Comparison of ENCODE assay signal across 15 cellular contexts in the genomic region with DNA sequence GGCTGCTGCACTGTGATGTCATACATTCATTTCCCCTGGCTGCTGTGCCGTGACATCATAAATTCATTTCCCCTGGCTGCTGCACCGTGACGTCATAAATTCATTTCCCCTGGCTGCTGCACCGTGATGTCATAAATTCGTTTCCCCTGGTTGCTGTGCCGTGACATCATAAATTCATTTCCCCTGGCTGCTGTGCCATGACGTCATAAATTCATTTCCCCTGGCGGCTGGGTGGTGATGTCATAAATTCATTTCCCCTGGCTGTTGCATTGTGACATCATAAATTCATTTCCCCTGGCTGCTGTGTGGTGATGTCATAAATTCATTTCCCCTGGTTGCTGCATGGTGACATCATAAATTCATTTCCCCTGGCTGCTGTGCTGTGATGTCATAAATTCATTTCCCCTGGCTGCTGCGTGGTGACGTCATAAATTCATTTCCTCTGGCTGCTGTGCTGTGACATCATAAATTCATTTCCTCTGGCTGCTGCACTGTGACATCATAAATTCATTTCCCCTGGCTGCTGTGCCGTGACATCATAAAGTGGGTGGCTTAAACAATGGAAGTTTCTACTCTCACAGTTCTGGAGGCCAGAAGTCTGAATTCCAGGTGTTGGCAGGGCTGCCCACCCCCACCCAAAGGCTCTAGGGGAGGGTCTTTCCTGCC.
DNase-seq lines count a peak whose midpoint lies in the region; ATAC-seq, FAIRE-seq and TF ChIP-seq lines count a peak whose summit lies in the region.
"Had no signal": no experiment of that assay in that cellular context is flagged by ENCODE, and none has a peak within 500 bp of the region (broad histone marks: within the 10 kb centered on the region; RNA-seq: fewer than 3 reads in every experiment).

No MANE protein-coding gene starts in this region.

- no peak overlapping the region for H3K27ac ChIP-seq in H1 (ENCODE audit: low read depth, low read length)

- H3K9ac ChIP-seq in H1 (replicated peaks in 1 of 4; ENCODE audit: extremely low read depth in 1 of 4, low read depth in 3 of 4, low read length in 3 of 4) = no peak overlapping the region

- no peaks in the 10 kb centered on the region for H3K36me3 Mint-ChIP-seq in activated naive CD8-positive, alpha-beta T cell treated with anti-CD3 and anti-CD28 coated beads, Interleukin-2, amount 10 ng/mL, durations not matched to agents 7 days and 5 days
- no peaks in the 10 kb centered on the region for H3K36me3 Mint-ChIP-seq in activated naive CD8-positive, alpha-beta T cell treated with anti-CD3 and anti-CD28 coated beads, Interleukin-2, amount 50 U/mL, for 24 hours (ENCODE audit: low read depth)
- no peaks in the 10 kb centered on the region for H3K36me3 Mint-ChIP-seq in stimulated activated effector memory CD8-positive, alpha-beta T cell treated with anti-CD3 and anti-CD28 coated beads, Interleukin-12 subunit alpha, Interleukin-12 subunit beta, amount 100 ng/mL, for 72 hours

- peaks cover 3% of the 10 kb centered on the region; the same call in 1 of the 2 replicates for H3K23me2 ChIP-seq in H1 (ENCODE audit: low read depth, low read length)

- no peak for TF ChIP-seq EP300 in H1 (IDR thresholded peaks at IDR 0.05; ENCODE audit: borderline replicate concordance in 1 of 2, low read depth in 2 of 2, low read length in 2 of 2)

- TF ChIP-seq POLR2A in NB4 (IDR thresholded peaks at IDR 0.05; ENCODE audit: extremely low read depth, insufficient read length) (no peak), H1 (IDR thresholded peaks at IDR 0.05; ENCODE audit: control extremely low read depth in 1 of 2, low read depth in 2 of 2, low read length in 2 of 2) (no peak)

- H3K27me3 ChIP-seq in H1 (replicated peaks in 1 of 4; ENCODE audit: control insufficient read depth in 3 of 4, extremely low read depth in 1 of 4, insufficient read depth in 3 of 4, low read length in 3 of 4) = no peaks in the 10 kb centered on the region

- no peak overlapping the region for H3K23ac ChIP-seq in H1 (ENCODE audit: insufficient read length)

- CTCF ChIA-PET in H1 (lab: Charles Lee; ENCODE audit: partially characterized antibody) = no interaction called here

- H3K56ac ChIP-seq in H1 (replicated peaks; ENCODE audit: insufficient read length, low read depth, low read length) = no peak overlapping the region

- peaks cover 0 to 6% (median 0%) of the 10 kb centered on the region in 4 experiments; a peak in 1 of 7 replicates for H3K4me1 ChIP-seq in H1 (replicated peaks in 1 of 4; ENCODE audit: control insufficient read depth in 3 of 4, insufficient read depth in 4 of 4, low read length in 3 of 4)

- WGBS in H1 (ENCODE audit: extremely low coverage in 1 of 2, insufficient coverage in 1 of 2, insufficient read length in 1 of 2, insufficient replicate concordance in 2 of 2, low coverage in 1 of 2, low lambda C conversion rate in 2 of 2, missing lambda C conversion rate in 1 of 2), 2 experiments = 88% methylated on average over 11 of the region's 11 CpGs; no CpG with 5 or more reads in 1 of the 2 experiments

- TF ChIP-seq RAD21 in H1 (IDR thresholded peaks at IDR 0.05 in 1 of 2, conservative IDR thresholded peaks at IDR 0.05 in 1 of 2; ENCODE audit: low read depth in 2 of 2, low read length in 2 of 2) = no peak

- no peak overlapping the region for H2BK120ac ChIP-seq in H1 (replicated peaks; ENCODE audit: low read depth, low read length)

- no peak overlapping the region for H3K4me2 ChIP-seq in H1 (ENCODE audit: insufficient read depth in 1 of 2, low read depth in 2 of 2, low read length in 2 of 2)

- FAIRE-seq in H1 (lab: Jason Lieb, UNC) = peak; percentile 50

- no peak for DNase-seq in activated naive CD8-positive, alpha-beta T cell treated with anti-CD3 and anti-CD28 coated beads, Interleukin-2, amount 10 ng/mL, durations not matched to agents 7 days and 5 days
- DNase-seq in activated naive CD8-positive, alpha-beta T cell treated with anti-CD3 and anti-CD28 coated beads, Interleukin-2, amount 50 U/mL, for 24 hours = no peak
- DNase-seq in NB4 (ENCODE audit: low read depth) (peak; percentile 11), H1 (ENCODE audit: low read depth in 1 of 2, low spot score in 2 of 2) (no peak), GDM1 (lab: John Stamatoyannopoulos, UW) (no peak), MV-4-11 (lab: John Stamatoyannopoulos, UW) (no peak), NCI-H526 (lab: John Stamatoyannopoulos, UW) (no peak)
- no peak for DNase-seq in stimulated activated effector memory CD8-positive, alpha-beta T cell treated with anti-CD3 and anti-CD28 coated beads, Interleukin-12 subunit alpha, Interleukin-12 subunit beta, amount 100 ng/mL, for 72 hours (ENCODE audit: low spot score in 2 of 2)
- DNase-seq: COR-L47, DND-41, NCI-H1436 treated with DMSO at 0.1 percent for 48 hours, NCI-H2081, NCI-H226, PC-3, T-helper 9 cell had no signal

- TF ChIP-seq CTCF in NB4 (IDR thresholded peaks at IDR 0.05; ENCODE audit: low read depth, low read length) (no peak), H1 (IDR thresholded peaks at IDR 0.05; ENCODE audit: control extremely low read depth in 1 of 3, insufficient read depth in 1 of 3, low read depth in 1 of 3, low read length in 3 of 3) (no peak)

- peaks cover 0 to 2% of the 10 kb centered on the region in 2 experiments; a peak in 1 of 4 replicates for H3K79me2 ChIP-seq in H1 (ENCODE audit: control insufficient read depth in 1 of 2, insufficient read depth in 2 of 2, low read length in 2 of 2)

- H3K18ac ChIP-seq in H1 (ENCODE audit: extremely low read depth, low read length) = no peak overlapping the region

- no peak overlapping the region for H4K5ac ChIP-seq in H1 (ENCODE audit: insufficient read length, low read depth, low read length)

- no peak overlapping the region for H3K14ac ChIP-seq in H1 (ENCODE audit: insufficient read length)

- H4K20me1 ChIP-seq in H1 (replicated peaks in 1 of 2; ENCODE audit: control insufficient read depth in 1 of 2, insufficient read depth in 2 of 2, low read length in 2 of 2) = peaks cover 4% of the 10 kb centered on the region in 2 experiments

- no peak overlapping the region for H4K91ac ChIP-seq in H1 (replicated peaks; ENCODE audit: insufficient read length, low read length)

- no peaks in the 10 kb centered on the region; a peak in 2 of 8 replicates for H3K36me3 ChIP-seq in H1 (ENCODE audit: control insufficient read depth in 2 of 4, insufficient read depth in 4 of 4, low read length in 3 of 4)

- H3K4ac ChIP-seq in H1 (replicated peaks; ENCODE audit: insufficient read length, low read depth, low read length) = no peak overlapping the region

- no peaks in the 10 kb centered on the region for H3K4me1 Mint-ChIP-seq in activated naive CD8-positive, alpha-beta T cell treated with anti-CD3 and anti-CD28 coated beads, Interleukin-2, amount 10 ng/mL, durations not matched to agents 7 days and 5 days
- no peaks in the 10 kb centered on the region for H3K4me1 Mint-ChIP-seq in activated naive CD8-positive, alpha-beta T cell treated with anti-CD3 and anti-CD28 coated beads, Interleukin-2, amount 50 U/mL, for 24 hours
- no peaks in the 10 kb centered on the region for H3K4me1 Mint-ChIP-seq in stimulated activated effector memory CD8-positive, alpha-beta T cell treated with anti-CD3 and anti-CD28 coated beads, Interleukin-12 subunit alpha, Interleukin-12 subunit beta, amount 100 ng/mL, for 72 hours

- H2BK5ac ChIP-seq in H1 (ENCODE audit: low read depth, low read length) = no peak overlapping the region

- POLR2A ChIA-PET in activated naive CD8-positive, alpha-beta T cell treated with anti-CD3 and anti-CD28 coated beads, Interleukin-2, amount 10 ng/mL, durations not matched to agents 7 days and 5 days (lab: Charles Lee) = no interaction called here
- POLR2A ChIA-PET in H1 (lab: Charles Lee; ENCODE audit: partially characterized antibody) = no interaction called here

- no peak for ATAC-seq in activated naive CD8-positive, alpha-beta T cell treated with anti-CD3 and anti-CD28 coated beads, Interleukin-2, amount 10 ng/mL, durations not matched to agents 7 days and 5 days (ENCODE audit: low read depth)
- ATAC-seq in activated naive CD8-positive, alpha-beta T cell treated with anti-CD3 and anti-CD28 coated beads, Interleukin-2, amount 50 U/mL, for 24 hours = no peak
- ATAC-seq in stimulated activated effector memory CD8-positive, alpha-beta T cell treated with anti-CD3 and anti-CD28 coated beads, Interleukin-12 subunit alpha, Interleukin-12 subunit beta, amount 100 ng/mL, for 72 hours = no peak
- ATAC-seq: PC-3 had no signal

- no peak overlapping the region for H2BK12ac ChIP-seq in H1 (ENCODE audit: low read depth, low read length)

- no peak overlapping the region for H2BK15ac ChIP-seq in H1 (ENCODE audit: low read length)

- no peaks in the 10 kb centered on the region; a peak in 1 of 4 replicates for H3K9me3 ChIP-seq in H1 (ENCODE audit: insufficient read depth in 2 of 2, low read depth in 1 of 2, low read length in 1 of 2)

- H4K8ac ChIP-seq in H1 (ENCODE audit: extremely low read depth, insufficient read depth, low read length) = no peak overlapping the region

- H2BK20ac ChIP-seq in H1 (ENCODE audit: low read length) = no peak overlapping the region

- peak overlapping the region; percentile 4 for H3K27ac Mint-ChIP-seq in activated naive CD8-positive, alpha-beta T cell treated with anti-CD3 and anti-CD28 coated beads, Interleukin-2, amount 10 ng/mL, durations not matched to agents 7 days and 5 days
- no peak overlapping the region for H3K27ac Mint-ChIP-seq in activated naive CD8-positive, alpha-beta T cell treated with anti-CD3 and anti-CD28 coated beads, Interleukin-2, amount 50 U/mL, for 24 hours
- H3K27ac Mint-ChIP-seq in stimulated activated effector memory CD8-positive, alpha-beta T cell treated with anti-CD3 and anti-CD28 coated beads, Interleukin-12 subunit alpha, Interleukin-12 subunit beta, amount 100 ng/mL, for 72 hours = no peak overlapping the region

- H3K79me1 ChIP-seq in H1 (ENCODE audit: low read depth, low read length) = 0 out of 2 replicates have a peak, but pooled peaks cover 2% of the 10 kb centered on the region

- no peak overlapping the region for H2AFZ ChIP-seq in H1 (ENCODE audit: low read length)

- no peak overlapping the region for H3K4me3 Mint-ChIP-seq in activated naive CD8-positive, alpha-beta T cell treated with anti-CD3 and anti-CD28 coated beads, Interleukin-2, amount 10 ng/mL, durations not matched to agents 7 days and 5 days
- no peak overlapping the region for H3K4me3 Mint-ChIP-seq in activated naive CD8-positive, alpha-beta T cell treated with anti-CD3 and anti-CD28 coated beads, Interleukin-2, amount 50 U/mL, for 24 hours
- no peak overlapping the region for H3K4me3 Mint-ChIP-seq in stimulated activated effector memory CD8-positive, alpha-beta T cell treated with anti-CD3 and anti-CD28 coated beads, Interleukin-12 subunit alpha, Interleukin-12 subunit beta, amount 100 ng/mL, for 72 hours

- peaks cover 12% of the 10 kb centered on the region for H3K9me3 Mint-ChIP-seq in activated naive CD8-positive, alpha-beta T cell treated with anti-CD3 and anti-CD28 coated beads, Interleukin-2, amount 10 ng/mL, durations not matched to agents 7 days and 5 days
- peaks cover 14% of the 10 kb centered on the region for H3K9me3 Mint-ChIP-seq in activated naive CD8-positive, alpha-beta T cell treated with anti-CD3 and anti-CD28 coated beads, Interleukin-2, amount 50 U/mL, for 24 hours
- H3K9me3 Mint-ChIP-seq in stimulated activated effector memory CD8-positive, alpha-beta T cell treated with anti-CD3 and anti-CD28 coated beads, Interleukin-12 subunit alpha, Interleukin-12 subunit beta, amount 100 ng/mL, for 72 hours = peaks cover 12% of the 10 kb centered on the region

- no peak overlapping the region for H3K4me3 ChIP-seq in NB4 (ENCODE audit: low read depth, low read length)
- H3K4me3 ChIP-seq in H1 (ENCODE audit: extremely low read depth in 1 of 4, insufficient read depth in 2 of 4, low read depth in 3 of 4, low read length in 4 of 4) = no peak overlapping the region

- peaks cover 2% of the 10 kb centered on the region for H3K27me3 Mint-ChIP-seq in activated naive CD8-positive, alpha-beta T cell treated with anti-CD3 and anti-CD28 coated beads, Interleukin-2, amount 10 ng/mL, durations not matched to agents 7 days and 5 days
- H3K27me3 Mint-ChIP-seq in activated naive CD8-positive, alpha-beta T cell treated with anti-CD3 and anti-CD28 coated beads, Interleukin-2, amount 50 U/mL, for 24 hours = no peaks in the 10 kb centered on the region

- H2AK5ac ChIP-seq in H1 (ENCODE audit: low read depth, low read length) = no peak overlapping the region
